13 cellular contexts compared by ENCODE assay signal in the genomic region with DNA sequence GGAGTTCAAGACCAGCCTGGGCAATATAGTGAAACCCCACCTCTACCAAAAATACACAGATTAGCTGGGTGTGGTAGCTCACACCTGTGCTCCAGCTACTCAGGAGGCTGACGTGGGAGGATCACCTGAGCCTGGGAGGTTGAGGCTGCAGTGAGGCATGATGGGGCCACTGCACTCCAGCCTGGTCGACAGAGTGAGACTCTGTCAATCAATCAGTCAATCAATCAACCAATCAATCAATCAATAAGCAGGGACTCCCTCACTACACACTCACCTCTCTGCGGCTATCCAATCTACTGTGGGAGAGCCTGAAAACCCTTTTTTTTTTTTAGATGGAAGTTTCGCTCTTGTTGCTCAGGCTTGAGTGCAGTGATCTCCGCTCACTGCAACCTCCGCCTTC. TPM values are rescaled to one million over a fixed set of nuclear protein-coding genes. Genes with fewer than 3 reads are reported as not detected.
DNase-seq lines count a peak whose midpoint lies in the region; ATAC-seq and TF ChIP-seq lines count a peak whose summit lies in the region.
"Had no signal": no experiment of that assay in that cellular context is flagged by ENCODE, and none has a peak within 500 bp of the region (broad histone marks: within the 10 kb centered on the region; RNA-seq: fewer than 3 reads in every experiment).

No MANE protein-coding gene starts in this region.

- ATAC-seq in CD4-positive, alpha-beta T cell (ENCODE audit: poor library complexity), result no peak
- no peak for ATAC-seq in activated T-helper 17 cell treated with anti-CD3 and anti-CD28 coated beads, Interleukin-2, amount 50 U/mL, for 72 hours (replicated peaks)
- ATAC-seq in natural killer cell, result no peak

- H3K36me3 Mint-ChIP-seq in CD4-positive, alpha-beta T cell (ENCODE audit: low read depth), result peaks cover 45% of the 10 kb centered on the region
- H3K36me3 Mint-ChIP-seq in activated T-helper 17 cell treated with anti-CD3 and anti-CD28 coated beads, Interleukin-2, amount 50 U/mL, for 72 hours (ENCODE audit: low read depth), result peaks cover 54% of the 10 kb centered on the region
- H3K36me3 Mint-ChIP-seq in natural killer cell, result no peaks in the 10 kb centered on the region

- peak overlapping the region; percentile 89 for H3K4me3 ChIP-seq in GM23248

- H3K9ac ChIP-seq in GM23248, result no peak overlapping the region

- TF ChIP-seq CTCF in CD4-positive, alpha-beta T cell (IDR thresholded peaks at IDR 0.05), result no peak
- TF ChIP-seq CTCF in natural killer cell (IDR thresholded peaks at IDR 0.05), result no peak

- POLR2A ChIA-PET in CD4-positive, alpha-beta T cell (lab: Charles Lee), result no interaction called here

- no peaks in the 10 kb centered on the region for H4K20me1 ChIP-seq in GM23248 (ENCODE audit: insufficient read depth)

- no peak overlapping the region for H3K4me2 ChIP-seq in GM23248 (ENCODE audit: unreplicated experiment)

- no peak for DNase-seq in CD4-positive, alpha-beta T cell
- DNase-seq in GM23248, result no peak
- DNase-seq in natural killer cell, result no peak
- no peak for DNase-seq in MV-4-11 (lab: John Stamatoyannopoulos, UW)
- DNase-seq in central memory CD4-positive, alpha-beta T cell, result no peak
- no peak for DNase-seq in DMS53 (lab: John Stamatoyannopoulos, UW)
- DNase-seq: islet precursor cell, OCI-M1 had no signal

- no peak overlapping the region for H3K27ac ChIP-seq in CD4-positive, alpha-beta T cell (ENCODE audit: low read depth, low read length)
- no peak overlapping the region for H3K27ac ChIP-seq in GM23248

- H2AFZ ChIP-seq in GM23248, result no peak overlapping the region

- H3K36me3 ChIP-seq in GM23248 (ENCODE audit: low read depth), result no peaks in the 10 kb centered on the region

- H3K9me2 ChIP-seq in GM23248 (ENCODE audit: insufficient read depth), result no peaks in the 10 kb centered on the region

- in situ Hi-C loops in GM23248 (cut with MboI), result no loop called here

- peaks cover 79% of the 10 kb centered on the region for H3K4me1 Mint-ChIP-seq in CD4-positive, alpha-beta T cell (ENCODE audit: low read depth)
- H3K4me1 Mint-ChIP-seq in activated T-helper 17 cell treated with anti-CD3 and anti-CD28 coated beads, Interleukin-2, amount 50 U/mL, for 72 hours, result peaks cover 58% of the 10 kb centered on the region
- H3K4me1 Mint-ChIP-seq in natural killer cell, result peaks cover 61 to 67% of the 10 kb centered on the region in 2 donors

- H3K4me1 ChIP-seq in GM23248 (ENCODE audit: insufficient read depth), result peaks cover 44% of the 10 kb centered on the region

- no peaks in the 10 kb centered on the region for H3K9me3 Mint-ChIP-seq in CD4-positive, alpha-beta T cell
- H3K9me3 Mint-ChIP-seq in activated T-helper 17 cell treated with anti-CD3 and anti-CD28 coated beads, Interleukin-2, amount 50 U/mL, for 72 hours, result no peaks in the 10 kb centered on the region
- no peaks in the 10 kb centered on the region for H3K9me3 Mint-ChIP-seq in natural killer cell

- 96 to 99% methylated on average over 6 of the region's 6 CpGs for WGBS in GM23248 (ENCODE audit: low coverage in 1 of 2, low lambda C conversion rate in 2 of 2, missing lambda C conversion rate in 2 of 2), 2 experiments

- H3F3A ChIP-seq in GM23248 (ENCODE audit: insufficient read depth), result peaks cover 33% of the 10 kb centered on the region

- CTCF ChIA-PET in CD4-positive, alpha-beta T cell (lab: Charles Lee), result no interaction called here

- peak overlapping the region; percentile 70 for H3K27ac Mint-ChIP-seq in CD4-positive, alpha-beta T cell
- H3K27ac Mint-ChIP-seq in activated T-helper 17 cell treated with anti-CD3 and anti-CD28 coated beads, Interleukin-2, amount 50 U/mL, for 72 hours, result peak overlapping the region; percentile 95
- peak overlapping the region; percentile 94 for H3K27ac Mint-ChIP-seq in natural killer cell

- peaks cover 92% of the 10 kb centered on the region for H3K79me2 ChIP-seq in GM23248 (ENCODE audit: insufficient read depth)

- intact Hi-C loops in CD4-positive, alpha-beta T cell (cut with DNase I, micrococcal nuclease), result loop anchor here in 1 of 2 experiments (2.0 to 5.0 kb wide), 4 partner anchors 13 to 972 kb away; a partner anchor contains a TSS
- intact Hi-C loops in natural killer cell (cut with micrococcal nuclease), result loop anchor here (5.0 kb wide), 1 partner anchor 133 kb away; no protein-coding TSS in a partner anchor

- peak overlapping the region; percentile 97 for H3K4me3 Mint-ChIP-seq in CD4-positive, alpha-beta T cell
- peak overlapping the region; percentile 92 for H3K4me3 Mint-ChIP-seq in activated T-helper 17 cell treated with anti-CD3 and anti-CD28 coated beads, Interleukin-2, amount 50 U/mL, for 72 hours
- peak overlapping the region; percentile 57 for H3K4me3 Mint-ChIP-seq in natural killer cell

- no peaks in the 10 kb centered on the region for H3K9me3 ChIP-seq in CD4-positive, alpha-beta T cell (ENCODE audit: control insufficient read depth, low read length)
- no peaks in the 10 kb centered on the region for H3K9me3 ChIP-seq in GM23248 (ENCODE audit: low read depth)

- no peaks in the 10 kb centered on the region for H3K27me3 ChIP-seq in CD4-positive, alpha-beta T cell (ENCODE audit: control insufficient read depth, insufficient read depth, low read length)
- H3K27me3 ChIP-seq in GM23248 (replicated peaks; ENCODE audit: insufficient read depth), result no peaks in the 10 kb centered on the region

- no peaks in the 10 kb centered on the region for H3K27me3 Mint-ChIP-seq in CD4-positive, alpha-beta T cell
- no peaks in the 10 kb centered on the region for H3K27me3 Mint-ChIP-seq in activated T-helper 17 cell treated with anti-CD3 and anti-CD28 coated beads, Interleukin-2, amount 50 U/mL, for 72 hours
- no peaks in the 10 kb centered on the region for H3K27me3 Mint-ChIP-seq in natural killer cell (ENCODE audit: low read depth in 2 of 2)

RNA-seq across cellular contexts. Expression of a gene that starts 31.6 kb away (rescaled TPM):
- total RNA-seq in CD4-positive, alpha-beta T cell, result not detected
- not detected in 2 replicates for total RNA-seq in GM23248 (2014; rRNA removed; shearing (Covaris generic))
- polyA plus RNA-seq in GM23248 (2016; fragmentation: Nextera tagmentation; extraction: Ambion mirVana), result not detected in 2 replicates
- not detected for total RNA-seq in activated T-helper 17 cell treated with anti-CD3 and anti-CD28 coated beads, Interleukin-2, amount 50 U/mL, for 72 hours
- total RNA-seq in natural killer cell, result not detected
- total RNA-seq: dermis microvascular lymphatic vessel endothelial cell; frontal cortex; skeletal muscle tissue; T-helper 2 cell treated with Interferon-gamma antibody and Interleukin-4, amounts not matched to agents 100 ng/mL and 5 ng/mL, for 36 hours had no signal

RNA-seq across cellular contexts. Expression of a gene that starts 37.2 kb away (rescaled TPM):
- 10 to 100 TPM; 83.0 to 86.2 TPM for total RNA-seq in CD4-positive, alpha-beta T cell
- 20.2 and 20.4 TPM in 2 replicates for total RNA-seq in GM23248 (2014; rRNA removed; shearing (Covaris generic))
- 31.8 and 34.1 TPM in 2 replicates for polyA plus RNA-seq in GM23248 (2016; fragmentation: Nextera tagmentation; extraction: Ambion mirVana)
- total RNA-seq in activated T-helper 17 cell treated with anti-CD3 and anti-CD28 coated beads, Interleukin-2, amount 50 U/mL, for 72 hours, result 10 to 100 TPM; 22.5 to 27.3 TPM
- 10 to 100 TPM; 64.1 to 73.2 (median 68.3) TPM for total RNA-seq in natural killer cell
